16 cellular contexts compared by ENCODE assay signal in the genomic region with DNA sequence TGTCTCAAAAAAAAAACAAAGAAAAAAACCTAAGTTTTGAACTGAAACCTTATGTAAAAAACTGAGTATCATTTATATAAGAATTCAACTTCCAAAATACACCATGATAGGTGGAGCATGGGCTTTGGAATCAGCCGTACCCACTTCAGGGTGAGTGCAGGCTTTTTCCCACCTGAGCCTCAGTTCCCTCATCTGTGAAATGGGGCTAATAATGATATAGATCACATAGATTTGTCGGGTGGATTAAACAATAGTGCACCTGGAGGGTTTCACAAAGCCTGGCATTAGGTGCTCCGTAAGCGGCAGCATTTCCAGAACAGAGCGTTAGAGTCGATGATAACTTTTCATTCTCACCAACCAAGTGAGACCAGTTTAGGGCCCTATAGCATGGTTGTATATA.
"Had no signal": no experiment of that assay in that cellular context is flagged by ENCODE, and none has a peak within 500 bp of the region (broad histone marks: within the 10 kb centered on the region; RNA-seq: fewer than 3 reads in every experiment).

No MANE protein-coding gene starts in this region.

- H3K27ac Mint-ChIP-seq: dendritic cell treated with granulocyte-macrophage colony-stimulating factor and Interleukin-4, amounts not matched to agents 40 ng/mL and 50 ng/mL, for 4 days; nephron progenitor cell had no signal

- H3K9me3 Mint-ChIP-seq: dendritic cell treated with granulocyte-macrophage colony-stimulating factor and Interleukin-4, amounts not matched to agents 40 ng/mL and 50 ng/mL, for 4 days; effector memory CD8-positive, alpha-beta T cell; nephron progenitor cell had no signal

- ATAC-seq: effector memory CD8-positive, alpha-beta T cell; gastrocnemius medialis; lower lobe of right lung; sciatic nerve had no signal

- H3K4me3 Mint-ChIP-seq: dendritic cell treated with granulocyte-macrophage colony-stimulating factor and Interleukin-4, amounts not matched to agents 40 ng/mL and 50 ng/mL, for 4 days; effector memory CD8-positive, alpha-beta T cell; nephron progenitor cell had no signal

- DNase-seq: effector memory CD8-positive, alpha-beta T cell; gastrocnemius medialis; left ventricle myocardium inferior; lower lobe of right lung; mesenchymal stem cell; midbrain; nephron progenitor cell; spleen; stimulated activated CD4-positive, alpha-beta T cell treated with anti-CD3 and anti-CD28 coated beads, Interleukin-15, amount 100 ng/mL, for 24 hours; stimulated activated CD4-positive, alpha-beta T cell treated with anti-CD3 and anti-CD28 coated beads, Interleukin-1b, Interleukin-23, amount 100 ng/mL, for 48 hours; stimulated activated CD4-positive, alpha-beta T cell treated with anti-CD3 and anti-CD28 coated beads, Interleukin-4, amount 100 ng/mL, for 24 hours; stimulated activated naive CD4-positive, alpha-beta T cell; stomach; substantia nigra had no signal

- H3K27me3 Mint-ChIP-seq: dendritic cell treated with granulocyte-macrophage colony-stimulating factor and Interleukin-4, amounts not matched to agents 40 ng/mL and 50 ng/mL, for 4 days; effector memory CD8-positive, alpha-beta T cell had no signal
